Comparison of ENCODE assay signal across 8 cellular contexts in the genomic region with DNA sequence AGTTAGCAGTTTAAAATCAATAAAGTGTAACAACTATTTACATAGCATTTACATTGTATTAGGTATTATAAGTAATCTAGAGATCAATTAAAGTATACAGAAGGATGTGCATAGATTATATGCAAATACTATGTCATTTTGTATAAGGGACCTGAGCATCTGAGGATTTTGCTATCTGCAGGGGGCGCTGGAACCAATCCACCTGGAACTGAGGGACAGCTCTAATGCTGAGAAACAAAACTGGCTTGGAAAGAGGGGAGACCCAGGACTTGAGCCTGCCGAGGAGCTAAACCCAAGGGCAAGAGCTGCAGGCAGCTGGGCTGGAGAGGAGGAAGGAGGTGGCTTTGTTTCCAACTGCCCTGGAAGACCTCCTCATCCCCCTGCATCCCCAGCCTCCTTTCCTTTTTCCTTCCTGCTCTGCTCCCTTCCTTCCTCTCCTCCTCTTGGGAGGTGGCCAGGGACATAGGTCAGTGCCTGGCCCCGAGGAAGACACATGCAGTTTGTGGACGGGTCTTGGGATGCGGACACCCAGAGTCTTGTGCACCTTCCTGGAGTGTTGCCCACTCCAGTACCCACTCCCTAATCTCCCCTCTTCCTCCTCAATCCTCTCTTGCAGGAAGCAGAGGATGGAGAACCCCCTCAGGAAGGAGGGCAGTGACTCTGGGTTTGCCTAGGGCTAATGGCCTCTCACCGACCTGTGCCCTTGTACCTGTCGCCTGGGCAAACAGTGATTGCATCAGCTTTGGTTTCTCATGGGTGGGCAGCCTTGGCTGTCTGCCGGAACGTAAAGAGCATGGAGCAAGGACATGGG. TPM values are rescaled to one million over a fixed set of nuclear protein-coding genes. Genes with fewer than 3 reads are reported as not detected.
DNase-seq lines count a peak whose midpoint lies in the region; FAIRE-seq and TF ChIP-seq lines count a peak whose summit lies in the region.

No MANE protein-coding gene starts in this region.

- intact Hi-C loops in colonic mucosa (cut with DNase I), result no loop called here
- intact Hi-C loops in kidney (cut with DNase I), result loop anchor here (10.0 kb wide), 1 partner anchor 128 kb away; no protein-coding TSS in a partner anchor

- H3K27ac ChIP-seq in colonic mucosa (no peak overlapping the region), kidney (ENCODE audit: low read depth in 2 of 2, low read length in 2 of 2) (no peak overlapping the region)

- DNase-seq in SKM-1 (lab: John Stamatoyannopoulos, UW; ENCODE audit: unreplicated experiment), result peak; percentile 19
- no peak for DNase-seq in SKM-1 treated with dmso at 0.1 percent for 144 hours (lab: John Stamatoyannopoulos, UW; ENCODE audit: unreplicated experiment)
- DNase-seq in T-helper 1 cell, result peak in 3 of 5 donors; percentile 27 to 51 (median 40)
- DNase-seq in colonic mucosa, result peak; percentile 40
- peak; percentile 51 to 63 for DNase-seq in stimulated activated CD4-positive, alpha-beta T cell treated with anti-CD3 and anti-CD28 coated beads, Interleukin-2, amount 100 ng/mL, for 24 hours
- no peak for DNase-seq in hepatic stellate cell (ENCODE audit: low spot score)
- DNase-seq in middle frontal gyrus (ENCODE audit: extremely low spot score, low spot score), result no peak
- no peak for DNase-seq in kidney

- H3K4me3 ChIP-seq in colonic mucosa, result no peak overlapping the region
- H3K4me3 ChIP-seq in kidney (ENCODE audit: low read length in 2 of 2), result no peak overlapping the region

- TF ChIP-seq CTCF in colonic mucosa (IDR thresholded peaks at IDR 0.05) (no peak), kidney (IDR thresholded peaks at IDR 0.05; ENCODE audit: borderline replicate concordance, extremely low read depth, insufficient read depth) (no peak)

- no peak overlapping the region for H3K9ac ChIP-seq in colonic mucosa (ENCODE audit: low read depth in 2 of 2, low read length in 2 of 2)
- no peak overlapping the region for H3K9ac ChIP-seq in kidney (ENCODE audit: low read length in 2 of 2)

- H3K36me3 ChIP-seq in colonic mucosa (no peaks in the 10 kb centered on the region), kidney (ENCODE audit: control insufficient read depth in 1 of 2, insufficient read depth in 2 of 2, low read length in 2 of 2) (no peaks in the 10 kb centered on the region)

- no peak for FAIRE-seq in kidney (lab: Jason Lieb, UNC)

- H3K4me1 ChIP-seq in colonic mucosa, result no peaks in the 10 kb centered on the region
- H3K4me1 ChIP-seq in kidney (ENCODE audit: control insufficient read depth in 1 of 2, insufficient read depth in 1 of 2, low read depth in 1 of 2, low read length in 2 of 2), result no peaks in the 10 kb centered on the region

- no peaks in the 10 kb centered on the region for H3K27me3 ChIP-seq in colonic mucosa

- H3K9me3 ChIP-seq in colonic mucosa (no peaks in the 10 kb centered on the region), kidney (ENCODE audit: control insufficient read depth in 1 of 2, low read length in 2 of 2) (no peaks in the 10 kb centered on the region)

RNA-seq across cellular contexts. Expression of gene RTP3, which starts 0.8 kb away (rescaled TPM):
- total RNA-seq in colonic mucosa (not detected), kidney (not detected)
- 0.30 TPM for polyA plus RNA-seq in kidney (ENCODE audit: insufficient read depth, low read depth, low replicate concordance)

RNA-seq across cellular contexts. Expression of gene LTF, which starts 32.2 kb away (rescaled TPM):
- total RNA-seq in colonic mucosa, result 1 to 10 TPM; 1.0 to 1.6 TPM
- 1,823 TPM for total RNA-seq in kidney
- 34.7 TPM for polyA plus RNA-seq in kidney (ENCODE audit: insufficient read depth, low read depth, low replicate concordance)

Comparison
In these comparisons a context has a peak if more than half of its experiments do, and no peak if none do; other contexts are left out.
1. DNase-seq: peak in SKM-1 (single experiment), T-helper 1 cell (3 of 5), colonic mucosa (single experiment) and stimulated activated CD4-positive, alpha-beta T cell treated with anti-CD3 and anti-CD28 coated beads, Interleukin-2, amount 100 ng/mL, for 24 hours (2 of 2); none in SKM-1 treated with dmso at 0.1 percent for 144 hours (single experiment), hepatic stellate cell (single experiment), middle frontal gyrus (single experiment) and kidney (single experiment).
2. RNA of gene LTF, which starts 32.2 kb away (total RNA-seq): 1,823 TPM in kidney (single experiment); 1.0 to 1.6 TPM in colonic mucosa; every median in the first group is over 100 times any median in the second.